Comparison of ENCODE assay signal across 8 cellular contexts in genomic region chr11:18672209-18672608, GRCh38.
A peak's percentile ranks its signal among the peaks of the same experiment; 100 is the strongest.
DNase-seq lines count a peak whose midpoint lies in the region; TF ChIP-seq lines count a peak whose summit lies in the region.
"Not testable (repeated sequence)": the region's sequence is repeated elsewhere in the genome, so short reads cannot be mapped to it uniquely, and the experiment has no call there.

No MANE protein-coding gene starts in this region.

- not testable (repeated sequence) for H3K27me3 Mint-ChIP-seq in stimulated activated naive CD8-positive, alpha-beta T cell treated with anti-CD3 and anti-CD28 coated beads, Interleukin-15, Interleukin-2, amounts not matched to agents 100 ng/mL and 50 ng/mL, for 24 hours

- not testable (repeated sequence) for TF ChIP-seq CTCF in NB4 (IDR thresholded peaks at IDR 0.05; ENCODE audit: low read depth, low read length); epithelial cell of esophagus (IDR thresholded peaks at IDR 0.05; ENCODE audit: insufficient read depth, low read depth, low read length, missing control alignments)

- DNase-seq in DMS53 (lab: John Stamatoyannopoulos, UW) (peak; percentile 92), NB4 (ENCODE audit: low read depth) (peak; percentile 22), T-helper 2 cell (peak in 4 of 5 experiments; percentile 2 to 85 (median 44)), epithelial cell of esophagus (ENCODE audit: low read depth) (peak; percentile 50)
- peak; percentile 11 to 17 for DNase-seq in activated CD8-positive, alpha-beta memory T cell treated with anti-CD3 and anti-CD28 coated beads for 1 hour (ENCODE audit: extremely low read depth in 1 of 2, low read depth in 1 of 2)
- peak; percentile 33 for DNase-seq in activated naive CD4-positive, alpha-beta T cell treated with Interleukin-2 at 50 U/mL for 16 hours
- DNase-seq in stimulated activated CD4-positive, alpha-beta T cell treated with anti-CD3 and anti-CD28 coated beads, Interleukin-1b, Interleukin-23, amount 100 ng/mL, for 48 hours: peak; percentile 32

- not testable (repeated sequence) for TF ChIP-seq POLR2A in NB4 (IDR thresholded peaks at IDR 0.05; ENCODE audit: extremely low read depth, insufficient read length)

- not testable (repeated sequence) for H3K36me3 Mint-ChIP-seq in stimulated activated naive CD8-positive, alpha-beta T cell treated with anti-CD3 and anti-CD28 coated beads, Interleukin-15, Interleukin-2, amounts not matched to agents 100 ng/mL and 50 ng/mL, for 24 hours (ENCODE audit: low read depth)

- not testable (repeated sequence) for H3K4me3 ChIP-seq in NB4 (ENCODE audit: low read depth, low read length); epithelial cell of esophagus (ENCODE audit: low read length)

- H3K4me1 Mint-ChIP-seq in stimulated activated naive CD8-positive, alpha-beta T cell treated with anti-CD3 and anti-CD28 coated beads, Interleukin-15, Interleukin-2, amounts not matched to agents 100 ng/mL and 50 ng/mL, for 24 hours (ENCODE audit: low read depth): peaks cover 59% of the 10 kb centered on the region

- peak overlapping the region; percentile 93 for H3K27ac Mint-ChIP-seq in stimulated activated naive CD8-positive, alpha-beta T cell treated with anti-CD3 and anti-CD28 coated beads, Interleukin-15, Interleukin-2, amounts not matched to agents 100 ng/mL and 50 ng/mL, for 24 hours

- not testable (repeated sequence) for H3K9me3 Mint-ChIP-seq in stimulated activated naive CD8-positive, alpha-beta T cell treated with anti-CD3 and anti-CD28 coated beads, Interleukin-15, Interleukin-2, amounts not matched to agents 100 ng/mL and 50 ng/mL, for 24 hours

- H3K4me3 Mint-ChIP-seq in stimulated activated naive CD8-positive, alpha-beta T cell treated with anti-CD3 and anti-CD28 coated beads, Interleukin-15, Interleukin-2, amounts not matched to agents 100 ng/mL and 50 ng/mL, for 24 hours: peak overlapping the region; percentile 35

Comparison
In these comparisons a context has a peak if more than half of its experiments do, and no peak if none do; other contexts are left out.
1. DNase-seq: peak in every context shown above with its lines; median percentile 92 in DMS53; 50 in epithelial cell of esophagus; 44 in T-helper 2 cell; 33 in activated naive CD4-positive, alpha-beta T cell treated with Interleukin-2 at 50 U/mL for 16 hours; 32 in stimulated activated CD4-positive, alpha-beta T cell treated with anti-CD3 and anti-CD28 coated beads, Interleukin-1b, Interleukin-23, amount 100 ng/mL, for 48 hours; 22 in NB4; 14 in activated CD8-positive, alpha-beta memory T cell treated with anti-CD3 and anti-CD28 coated beads for 1 hour.